In genomic region chrX:1035206-1035605, GRCh38 we compare ENCODE assay signal across 24 cellular contexts.
"Had no signal": no experiment of that assay in that cellular context is flagged by ENCODE, and none has a peak within 500 bp of the region (broad histone marks: within the 10 kb centered on the region; RNA-seq: fewer than 3 reads in every experiment).

No MANE protein-coding gene starts in this region.

- H3K27me3 Mint-ChIP-seq: dendritic cell treated with granulocyte-macrophage colony-stimulating factor and Interleukin-4, amounts not matched to agents 40 ng/mL and 50 ng/mL, for 4 days; effector memory CD8-positive, alpha-beta T cell had no signal

- H3K4me3 Mint-ChIP-seq: dendritic cell treated with granulocyte-macrophage colony-stimulating factor and Interleukin-4, amounts not matched to agents 40 ng/mL and 50 ng/mL, for 4 days; effector memory CD8-positive, alpha-beta T cell; endodermal cell; immature natural killer cell; mesothelial cell of epicardium had no signal

- H3K9me3 ChIP-seq: gastrocnemius medialis, lower lobe of right lung had no signal

- H3K27ac Mint-ChIP-seq: dendritic cell treated with granulocyte-macrophage colony-stimulating factor and Interleukin-4, amounts not matched to agents 40 ng/mL and 50 ng/mL, for 4 days; effector memory CD8-positive, alpha-beta T cell; endodermal cell; immature natural killer cell; mesothelial cell of epicardium had no signal

- H3K27me3 ChIP-seq: esophagus squamous epithelium, gastrocnemius medialis, heart right ventricle, left lung had no signal

- H3K27ac ChIP-seq: epithelial cell of prostate, esophagus squamous epithelium, gastrocnemius medialis, heart right ventricle, left lung, lower lobe of right lung had no signal

- H3K4me1 Mint-ChIP-seq: endodermal cell, immature natural killer cell, mesothelial cell of epicardium had no signal

- H3K4me3 ChIP-seq: esophagus squamous epithelium, heart right ventricle, left lung, lower lobe of right lung, mucosa of descending colon had no signal

- H3K36me3 ChIP-seq: esophagus squamous epithelium, gastrocnemius medialis, heart right ventricle, left lung, lower lobe of right lung had no signal

- H3K9me3 Mint-ChIP-seq: dendritic cell treated with granulocyte-macrophage colony-stimulating factor and Interleukin-4, amounts not matched to agents 40 ng/mL and 50 ng/mL, for 4 days had no signal

- H3K4me1 ChIP-seq: esophagus squamous epithelium, gastrocnemius medialis, heart right ventricle, left lung, lower lobe of right lung had no signal

- DNase-seq: cortex of kidney; effector CD8-positive, alpha-beta T cell; effector memory CD8-positive, alpha-beta T cell; endodermal cell; erythroblast; esophagus squamous epithelium; foreskin fibroblast; foreskin melanocyte; gastrocnemius medialis; glutamatergic neuron; head of caudate nucleus; heart right ventricle; hippocampal formation; immature natural killer cell; left cardiac atrium; left lung; left ventricle myocardium superior; lower lobe of right lung; mesenchymal stem cell; mucosa of descending colon had no signal

- ATAC-seq: effector memory CD8-positive, alpha-beta T cell; esophagus mucosa; gastrocnemius medialis; heart right ventricle; left cardiac atrium; left lung; left ventricle myocardium superior; lower lobe of right lung; mucosa of descending colon had no signal

- H3K36me3 Mint-ChIP-seq: immature natural killer cell, mesothelial cell of epicardium had no signal
